In the genomic region with DNA sequence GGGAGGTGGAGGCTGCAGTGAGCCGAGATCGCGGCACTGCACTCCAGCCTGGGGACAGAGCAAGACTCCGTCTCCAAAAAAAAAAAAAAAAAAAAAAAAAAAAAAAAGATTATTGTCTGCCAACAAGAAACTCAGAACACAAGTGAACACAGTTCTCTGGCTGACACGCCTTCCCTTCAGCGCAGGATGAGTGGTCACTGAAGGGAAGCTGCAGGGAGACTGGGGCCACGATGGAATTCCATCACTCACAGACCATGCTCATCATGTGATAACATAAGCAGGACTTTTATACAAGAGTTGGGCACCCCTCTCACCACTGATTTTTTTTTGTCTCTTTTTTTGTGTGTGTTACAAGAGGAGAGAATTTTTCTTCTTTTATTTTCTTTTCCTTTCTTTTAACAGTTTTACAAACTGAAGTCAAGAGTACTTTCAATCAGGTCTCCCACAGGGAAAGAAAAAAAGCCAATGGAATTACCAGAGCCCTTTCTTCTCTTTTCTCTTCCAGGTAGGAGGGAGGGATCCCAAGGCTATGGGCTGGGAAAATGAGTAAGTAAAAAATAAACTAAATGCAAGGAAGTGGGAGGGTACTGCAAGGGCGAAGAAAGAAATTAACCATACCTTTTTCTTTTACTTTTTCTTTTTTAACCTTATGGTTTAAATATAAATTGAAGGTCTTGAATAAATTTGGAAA, we compare ENCODE assay signal across 1 cellular context.
TF ChIP-seq lines count a peak whose summit lies in the region.

No MANE protein-coding gene starts in this region.

TF ChIP-seq in GM23338, 12 proteins besides CTCF, POLR2A, EP300 and RAD21 (continued from another document):
- no peak for TF ChIP-seq POLR2AphosphoS5 (IDR thresholded peaks at IDR 0.05; ENCODE audit: low read depth)
- TF ChIP-seq CREB1 (CRISPR knock-in tag; IDR thresholded peaks at IDR 0.05; ENCODE audit: low read depth) = no peak
- TF ChIP-seq, protein P1, sequence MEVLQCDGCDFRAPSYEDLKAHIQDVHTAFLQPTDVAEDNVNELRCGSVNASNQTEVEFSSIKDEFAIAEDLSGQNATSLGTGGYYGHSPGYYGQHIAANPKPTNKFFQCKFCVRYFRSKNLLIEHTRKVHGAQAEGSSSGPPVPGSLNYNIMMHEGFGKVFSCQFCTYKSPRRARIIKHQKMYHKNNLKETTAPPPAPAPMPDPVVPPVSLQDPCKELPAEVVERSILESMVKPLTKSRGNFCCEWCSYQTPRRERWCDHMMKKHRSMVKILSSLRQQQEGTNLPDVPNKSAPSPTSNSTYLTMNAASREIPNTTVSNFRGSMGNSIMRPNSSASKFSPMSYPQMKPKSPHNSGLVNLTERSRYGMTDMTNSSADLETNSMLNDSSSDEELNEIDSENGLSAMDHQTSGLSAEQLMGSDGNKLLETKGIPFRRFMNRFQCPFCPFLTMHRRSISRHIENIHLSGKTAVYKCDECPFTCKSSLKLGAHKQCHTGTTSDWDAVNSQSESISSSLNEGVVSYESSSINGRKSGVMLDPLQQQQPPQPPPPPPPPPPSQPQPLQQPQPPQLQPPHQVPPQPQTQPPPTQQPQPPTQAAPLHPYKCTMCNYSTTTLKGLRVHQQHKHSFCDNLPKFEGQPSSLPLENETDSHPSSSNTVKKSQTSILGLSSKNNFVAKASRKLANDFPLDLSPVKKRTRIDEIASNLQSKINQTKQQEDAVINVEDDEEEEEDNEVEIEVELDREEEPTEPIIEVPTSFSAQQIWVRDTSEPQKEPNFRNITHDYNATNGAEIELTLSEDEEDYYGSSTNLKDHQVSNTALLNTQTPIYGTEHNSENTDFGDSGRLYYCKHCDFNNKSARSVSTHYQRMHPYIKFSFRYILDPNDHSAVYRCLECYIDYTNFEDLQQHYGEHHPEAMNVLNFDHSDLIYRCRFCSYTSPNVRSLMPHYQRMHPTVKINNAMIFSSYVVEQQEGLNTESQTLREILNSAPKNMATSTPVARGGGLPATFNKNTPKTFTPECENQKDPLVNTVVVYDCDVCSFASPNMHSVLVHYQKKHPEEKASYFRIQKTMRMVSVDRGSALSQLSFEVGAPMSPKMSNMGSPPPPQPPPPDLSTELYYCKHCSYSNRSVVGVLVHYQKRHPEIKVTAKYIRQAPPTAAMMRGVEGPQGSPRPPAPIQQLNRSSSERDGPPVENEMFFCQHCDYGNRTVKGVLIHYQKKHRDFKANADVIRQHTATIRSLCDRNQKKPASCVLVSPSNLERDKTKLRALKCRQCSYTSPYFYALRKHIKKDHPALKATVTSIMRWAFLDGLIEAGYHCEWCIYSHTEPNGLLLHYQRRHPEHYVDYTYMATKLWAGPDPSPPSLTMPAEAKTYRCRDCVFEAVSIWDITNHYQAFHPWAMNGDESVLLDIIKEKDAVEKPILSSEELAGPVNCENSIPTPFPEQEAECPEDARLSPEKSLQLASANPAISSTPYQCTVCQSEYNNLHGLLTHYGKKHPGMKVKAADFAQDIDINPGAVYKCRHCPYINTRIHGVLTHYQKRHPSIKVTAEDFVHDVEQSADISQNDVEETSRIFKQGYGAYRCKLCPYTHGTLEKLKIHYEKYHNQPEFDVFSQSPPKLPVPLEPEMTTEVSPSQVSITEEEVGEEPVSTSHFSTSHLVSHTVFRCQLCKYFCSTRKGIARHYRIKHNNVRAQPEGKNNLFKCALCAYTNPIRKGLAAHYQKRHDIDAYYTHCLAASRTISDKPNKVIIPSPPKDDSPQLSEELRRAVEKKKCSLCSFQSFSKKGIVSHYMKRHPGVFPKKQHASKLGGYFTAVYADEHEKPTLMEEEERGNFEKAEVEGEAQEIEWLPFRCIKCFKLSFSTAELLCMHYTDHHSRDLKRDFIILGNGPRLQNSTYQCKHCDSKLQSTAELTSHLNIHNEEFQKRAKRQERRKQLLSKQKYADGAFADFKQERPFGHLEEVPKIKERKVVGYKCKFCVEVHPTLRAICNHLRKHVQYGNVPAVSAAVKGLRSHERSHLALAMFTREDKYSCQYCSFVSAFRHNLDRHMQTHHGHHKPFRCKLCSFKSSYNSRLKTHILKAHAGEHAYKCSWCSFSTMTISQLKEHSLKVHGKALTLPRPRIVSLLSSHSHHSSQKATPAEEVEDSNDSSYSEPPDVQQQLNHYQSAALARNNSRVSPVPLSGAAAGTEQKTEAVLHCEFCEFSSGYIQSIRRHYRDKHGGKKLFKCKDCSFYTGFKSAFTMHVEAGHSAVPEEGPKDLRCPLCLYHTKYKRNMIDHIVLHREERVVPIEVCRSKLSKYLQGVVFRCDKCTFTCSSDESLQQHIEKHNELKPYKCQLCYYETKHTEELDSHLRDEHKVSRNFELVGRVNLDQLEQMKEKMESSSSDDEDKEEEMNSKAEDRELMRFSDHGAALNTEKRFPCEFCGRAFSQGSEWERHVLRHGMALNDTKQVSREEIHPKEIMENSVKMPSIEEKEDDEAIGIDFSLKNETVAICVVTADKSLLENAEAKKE (CRISPR knock-in tag; IDR thresholded peaks at IDR 0.05) = no peak
- no peak for TF ChIP-seq ZNF331 (CRISPR knock-in tag; IDR thresholded peaks at IDR 0.05; ENCODE audit: low read depth)
- TF ChIP-seq ZNF114 (CRISPR knock-in tag; IDR thresholded peaks at IDR 0.05) = no peak
- TF ChIP-seq EZH2 (IDR thresholded peaks at IDR 0.05; ENCODE audit: low read depth, unreplicated experiment) = no peak
